ENCODE assay signal across 1 cellular context in the genomic region with DNA sequence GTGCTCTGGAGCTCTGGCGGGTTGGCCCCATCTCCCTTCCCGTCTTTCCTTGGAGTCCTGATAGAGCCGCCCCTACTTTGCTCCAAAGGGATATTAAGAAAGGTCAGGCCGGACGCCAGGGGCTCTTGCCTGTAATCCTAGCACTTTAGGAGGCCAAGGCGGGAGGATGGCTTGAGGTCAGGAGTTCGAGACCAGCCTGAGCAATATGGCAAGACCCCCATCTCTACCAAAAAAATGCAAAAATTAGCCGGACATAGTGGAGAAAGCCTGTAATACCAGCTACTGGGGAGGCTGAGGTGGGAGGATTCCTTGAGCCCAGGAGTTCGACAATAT.
A peak's percentile ranks its signal among the peaks of the same experiment; 100 is the strongest.
TF ChIP-seq lines count a peak whose summit lies in the region.

No MANE protein-coding gene starts in this region.

TF ChIP-seq in K562, 482 proteins besides CTCF, POLR2A, EP300 and RAD21:
- TF ChIP-seq BCOR (IDR thresholded peaks at IDR 0.05) (0 out of 2 replicates have a peak, but pooled peaks have one; percentile 12), MBD2 (IDR thresholded peaks at IDR 0.05; ENCODE audit: borderline replicate concordance, low read depth) (peak; percentile 1; the same call in 1 of the 2 replicates), HDAC2 (IDR thresholded peaks at IDR 0.05) (0 out of 2 replicates have a peak, but pooled peaks have one; percentile 23), EHMT2 (IDR thresholded peaks at IDR 0.05) (0 out of 2 replicates have a peak, but pooled peaks have one; percentile 17), ZNF696 (CRISPR knock-in tag; conservative IDR thresholded peaks at IDR 0.05) (no peak), HCFC1 (IDR thresholded peaks at IDR 0.05; ENCODE audit: low read depth, low read length) (no peak), ELF2 (CRISPR knock-in tag; IDR thresholded peaks at IDR 0.05) (no peak)
- TF ChIP-seq, protein P1, sequence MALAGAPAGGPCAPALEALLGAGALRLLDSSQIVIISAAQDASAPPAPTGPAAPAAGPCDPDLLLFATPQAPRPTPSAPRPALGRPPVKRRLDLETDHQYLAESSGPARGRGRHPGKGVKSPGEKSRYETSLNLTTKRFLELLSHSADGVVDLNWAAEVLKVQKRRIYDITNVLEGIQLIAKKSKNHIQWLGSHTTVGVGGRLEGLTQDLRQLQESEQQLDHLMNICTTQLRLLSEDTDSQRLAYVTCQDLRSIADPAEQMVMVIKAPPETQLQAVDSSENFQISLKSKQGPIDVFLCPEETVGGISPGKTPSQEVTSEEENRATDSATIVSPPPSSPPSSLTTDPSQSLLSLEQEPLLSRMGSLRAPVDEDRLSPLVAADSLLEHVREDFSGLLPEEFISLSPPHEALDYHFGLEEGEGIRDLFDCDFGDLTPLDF (CRISPR knock-in tag; IDR thresholded peaks at IDR 0.05): peak; percentile 1; the same call in 1 of the 2 replicates
- TF ChIP-seq, protein P2, sequence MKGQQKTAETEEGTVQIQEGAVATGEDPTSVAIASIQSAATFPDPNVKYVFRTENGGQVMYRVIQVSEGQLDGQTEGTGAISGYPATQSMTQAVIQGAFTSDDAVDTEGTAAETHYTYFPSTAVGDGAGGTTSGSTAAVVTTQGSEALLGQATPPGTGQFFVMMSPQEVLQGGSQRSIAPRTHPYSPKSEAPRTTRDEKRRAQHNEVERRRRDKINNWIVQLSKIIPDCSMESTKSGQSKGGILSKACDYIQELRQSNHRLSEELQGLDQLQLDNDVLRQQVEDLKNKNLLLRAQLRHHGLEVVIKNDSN (CRISPR knock-in tag; IDR thresholded peaks at IDR 0.05): no peak
